29 cellular contexts compared by ENCODE assay signal in the genomic region with DNA sequence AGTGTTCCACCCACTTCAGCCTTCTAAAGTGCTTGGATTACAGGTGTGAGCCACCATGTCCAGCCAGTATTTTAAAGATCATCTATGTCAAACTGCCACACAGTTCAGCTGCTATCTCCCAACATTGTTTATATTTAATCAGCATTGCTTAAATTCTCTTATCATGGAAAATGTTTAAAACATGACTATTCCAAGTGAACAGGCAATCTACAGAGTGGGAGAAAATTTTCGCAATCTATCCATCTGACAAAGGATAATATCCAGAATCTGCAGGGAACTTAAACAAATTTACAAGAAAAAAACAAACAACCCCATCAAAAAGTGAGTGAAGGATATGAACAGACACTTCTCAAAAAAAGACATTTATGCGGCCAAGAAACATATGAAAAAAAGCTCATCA.
"Had no signal": no experiment of that assay in that cellular context is flagged by ENCODE, and none has a peak within 500 bp of the region (broad histone marks: within the 10 kb centered on the region; RNA-seq: fewer than 3 reads in every experiment).

No MANE protein-coding gene starts in this region.

- H3K4me2 ChIP-seq: neural progenitor cell had no signal

- H3K27me3 ChIP-seq: neural progenitor cell, ovary, right lobe of liver, sigmoid colon, suprapubic skin, testis, tibial artery, transverse colon, upper lobe of right lung, uterus had no signal

- H3K36me3 ChIP-seq: neural progenitor cell, ovary, right lobe of liver, sigmoid colon, suprapubic skin, tibial artery, transverse colon, upper lobe of right lung, uterus had no signal

- H3K27ac ChIP-seq: neural progenitor cell, ovary, parathyroid adenoma, psoas muscle, right lobe of liver, sigmoid colon, suprapubic skin, testis, tibial artery, transverse colon, upper lobe of right lung, uterus had no signal

- H2AFZ ChIP-seq: neural progenitor cell, parathyroid adenoma had no signal

- H3K9ac ChIP-seq: neural progenitor cell, parathyroid adenoma had no signal

- H3K4me1 Mint-ChIP-seq: natural killer cell; stimulated activated effector memory CD8-positive, alpha-beta T cell treated with anti-CD3 and anti-CD28 coated beads, Interleukin-12 subunit alpha, Interleukin-12 subunit beta, amount 100 ng/mL, for 72 hours; stimulated activated naive CD8-positive, alpha-beta T cell treated with anti-CD3 and anti-CD28 coated beads, Interleukin-15, amount 100 ng/mL, for 72 hours had no signal

- H3K4me1 ChIP-seq: parathyroid adenoma, psoas muscle, right lobe of liver, sigmoid colon, testis, tibial artery, transverse colon, uterus had no signal

- ATAC-seq: natural killer cell; psoas muscle; right lobe of liver; stimulated activated effector memory CD8-positive, alpha-beta T cell treated with anti-CD3 and anti-CD28 coated beads, Interleukin-12 subunit alpha, Interleukin-12 subunit beta, amount 100 ng/mL, for 72 hours; stimulated activated naive CD8-positive, alpha-beta T cell treated with anti-CD3 and anti-CD28 coated beads, Interleukin-15, amount 100 ng/mL, for 72 hours; stimulated activated naive CD8-positive, alpha-beta T cell treated with anti-CD3 and anti-CD28 coated beads, Interleukin-15, Interleukin-2, amounts not matched to agents 100 U/mL and 50 U/mL, for 24 hours; upper lobe of right lung had no signal

- DNase-seq: natural killer cell; occipital lobe; ovary; posterior cingulate gyrus; psoas muscle; right cardiac atrium; right lobe of liver; sigmoid colon; small intestine; stimulated activated CD4-positive, alpha-beta T cell treated with anti-CD3 and anti-CD28 coated beads, Interleukin-15, amount 100 ng/mL, for 24 hours; stimulated activated CD4-positive, alpha-beta T cell treated with anti-CD3 and anti-CD28 coated beads, Interleukin-2, amount 100 ng/mL, for 24 hours; stimulated activated CD4-positive, alpha-beta T cell treated with anti-CD3 and anti-CD28 coated beads, Interleukin-2, amount 100 ng/mL, for 48 hours; stimulated activated CD4-positive, alpha-beta T cell treated with anti-CD3 and anti-CD28 coated beads, Interleukin-4, amount 100 ng/mL, for 24 hours; stimulated activated naive CD4-positive, alpha-beta T cell; stimulated activated naive CD8-positive, alpha-beta T cell treated with anti-CD3 and anti-CD28 coated beads, Interleukin-15, amount 100 ng/mL, for 72 hours; stimulated activated naive CD8-positive, alpha-beta T cell treated with anti-CD3 and anti-CD28 coated beads, Interleukin-15, Interleukin-2, amounts not matched to agents 100 U/mL and 50 U/mL, for 24 hours; substantia nigra; testis; tibial artery; transverse colon; upper lobe of right lung; uterus had no signal

- H3K4me3 ChIP-seq: neural progenitor cell, ovary, psoas muscle, right lobe of liver, sigmoid colon, suprapubic skin, testis, tibial artery, transverse colon, upper lobe of right lung, uterus had no signal

- H3K9me3 ChIP-seq: ovary, psoas muscle, right lobe of liver, sigmoid colon, suprapubic skin, testis, tibial artery, transverse colon, upper lobe of right lung, uterus had no signal

- H3K27ac Mint-ChIP-seq: natural killer cell; nephron; neural progenitor cell; progenitor cell of endocrine pancreas; stimulated activated effector memory CD8-positive, alpha-beta T cell treated with anti-CD3 and anti-CD28 coated beads, Interleukin-12 subunit alpha, Interleukin-12 subunit beta, amount 100 ng/mL, for 72 hours; stimulated activated naive CD8-positive, alpha-beta T cell treated with anti-CD3 and anti-CD28 coated beads, Interleukin-15, amount 100 ng/mL, for 72 hours; type B pancreatic cell had no signal

- H3K36me3 Mint-ChIP-seq: natural killer cell; neural progenitor cell; stimulated activated effector memory CD8-positive, alpha-beta T cell treated with anti-CD3 and anti-CD28 coated beads, Interleukin-12 subunit alpha, Interleukin-12 subunit beta, amount 100 ng/mL, for 72 hours; type B pancreatic cell had no signal

- H3K4me3 Mint-ChIP-seq: natural killer cell; nephron; neural progenitor cell; stimulated activated effector memory CD8-positive, alpha-beta T cell treated with anti-CD3 and anti-CD28 coated beads, Interleukin-12 subunit alpha, Interleukin-12 subunit beta, amount 100 ng/mL, for 72 hours; stimulated activated naive CD8-positive, alpha-beta T cell treated with anti-CD3 and anti-CD28 coated beads, Interleukin-15, amount 100 ng/mL, for 72 hours; type B pancreatic cell had no signal

- H3K27me3 Mint-ChIP-seq: progenitor cell of endocrine pancreas; stimulated activated naive CD8-positive, alpha-beta T cell treated with anti-CD3 and anti-CD28 coated beads, Interleukin-15, amount 100 ng/mL, for 72 hours; type B pancreatic cell had no signal

- H3K9me3 Mint-ChIP-seq: nephron, neural progenitor cell, type B pancreatic cell had no signal
